In the genomic region with DNA sequence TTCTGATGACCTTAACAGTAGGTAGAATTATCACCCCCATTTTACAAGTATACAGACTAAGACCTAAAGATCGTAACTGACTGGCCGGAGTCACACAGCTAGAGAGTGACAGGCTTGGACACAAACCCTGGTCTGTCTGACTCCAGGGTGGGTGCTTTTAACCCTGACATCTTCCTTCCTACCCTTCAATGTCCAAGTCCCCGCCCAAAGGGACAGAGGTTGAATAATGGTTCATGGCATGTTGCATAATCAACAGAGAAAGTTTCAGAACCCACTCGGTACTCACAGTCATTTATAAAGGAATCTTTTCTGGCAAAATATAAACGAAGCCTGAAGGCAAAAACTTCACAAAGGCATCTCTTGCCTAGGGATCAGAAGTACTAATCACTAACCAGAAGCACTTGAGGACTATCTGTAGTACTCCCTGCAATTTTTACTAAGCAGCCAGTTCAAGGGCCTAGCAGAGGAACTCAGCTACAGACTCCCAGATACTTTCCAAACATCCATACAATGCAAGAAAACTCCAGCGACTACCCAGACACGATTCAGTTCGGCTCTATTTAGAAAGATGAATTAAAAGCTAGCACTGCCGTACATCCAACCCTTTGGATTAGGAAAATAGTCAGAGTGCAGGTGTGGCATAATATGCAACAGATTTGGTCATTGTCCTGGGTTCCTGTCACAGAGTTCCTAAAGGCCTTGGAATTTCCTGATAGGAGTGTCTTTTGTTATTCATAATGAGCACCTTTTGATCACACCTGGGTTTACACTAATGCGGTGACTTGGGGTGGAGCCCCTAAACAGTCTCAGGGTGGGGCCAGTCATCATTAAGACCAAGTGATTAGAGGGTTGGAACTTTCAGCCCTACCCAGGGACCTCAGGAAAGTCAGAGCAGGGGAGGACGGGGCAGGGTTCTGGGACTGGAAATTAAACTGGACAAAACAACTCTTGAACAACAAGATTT, we compare ENCODE assay signal across 1 cellular context.
TF ChIP-seq lines count a peak whose summit lies in the region.

No MANE protein-coding gene starts in this region.

TF ChIP-seq in WTC11, 78 proteins besides CTCF, POLR2A, EP300 and RAD21 (continued from another document):
- no peak for TF ChIP-seq SMAD3 (CRISPR knock-in tag; IDR thresholded peaks at IDR 0.05; ENCODE audit: borderline replicate concordance)
- TF ChIP-seq NR2C2 (CRISPR knock-in tag; IDR thresholded peaks at IDR 0.05), result no peak
- no peak for TF ChIP-seq E2F1 (CRISPR knock-in tag; IDR thresholded peaks at IDR 0.05)
- TF ChIP-seq, protein P1, sequence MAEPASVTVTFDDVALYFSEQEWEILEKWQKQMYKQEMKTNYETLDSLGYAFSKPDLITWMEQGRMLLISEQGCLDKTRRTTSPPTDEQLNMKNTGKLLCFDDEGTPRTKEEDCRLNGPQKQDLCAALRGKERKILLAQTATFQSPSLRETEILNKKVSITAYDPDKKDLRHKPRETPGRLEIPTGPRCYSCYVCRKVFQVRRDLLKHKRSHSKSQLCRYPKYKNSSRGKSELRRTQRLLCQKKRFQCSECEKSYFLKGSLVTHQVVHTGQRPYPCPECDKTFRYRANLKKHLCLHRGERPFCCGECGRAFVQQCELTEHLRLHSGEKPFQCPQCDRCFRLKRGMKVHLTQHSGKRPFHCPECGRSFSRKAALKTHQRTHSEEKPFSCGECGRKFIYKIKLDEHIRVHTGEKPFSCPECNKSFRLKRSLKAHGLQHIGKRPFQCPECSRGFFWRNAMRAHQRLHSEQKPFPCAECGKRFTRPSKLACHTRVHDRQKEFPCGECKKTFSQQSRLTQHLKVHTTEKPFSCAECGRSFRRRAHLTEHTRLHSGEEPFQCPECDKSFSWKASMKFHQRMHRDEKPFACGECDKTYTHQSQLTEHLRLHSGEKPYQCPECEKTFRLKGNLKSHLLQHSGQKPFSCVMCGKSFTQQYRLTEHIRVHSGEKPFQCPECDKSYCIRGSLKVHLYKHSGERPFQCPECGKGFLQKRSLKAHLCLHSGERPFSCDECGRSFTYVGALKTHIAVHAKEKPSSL (CRISPR knock-in tag; conservative IDR thresholded peaks at IDR 0.05), result no peak
- no peak for TF ChIP-seq ZNF512 (CRISPR knock-in tag; IDR thresholded peaks at IDR 0.05; ENCODE audit: borderline replicate concordance)
- TF ChIP-seq, protein P2, sequence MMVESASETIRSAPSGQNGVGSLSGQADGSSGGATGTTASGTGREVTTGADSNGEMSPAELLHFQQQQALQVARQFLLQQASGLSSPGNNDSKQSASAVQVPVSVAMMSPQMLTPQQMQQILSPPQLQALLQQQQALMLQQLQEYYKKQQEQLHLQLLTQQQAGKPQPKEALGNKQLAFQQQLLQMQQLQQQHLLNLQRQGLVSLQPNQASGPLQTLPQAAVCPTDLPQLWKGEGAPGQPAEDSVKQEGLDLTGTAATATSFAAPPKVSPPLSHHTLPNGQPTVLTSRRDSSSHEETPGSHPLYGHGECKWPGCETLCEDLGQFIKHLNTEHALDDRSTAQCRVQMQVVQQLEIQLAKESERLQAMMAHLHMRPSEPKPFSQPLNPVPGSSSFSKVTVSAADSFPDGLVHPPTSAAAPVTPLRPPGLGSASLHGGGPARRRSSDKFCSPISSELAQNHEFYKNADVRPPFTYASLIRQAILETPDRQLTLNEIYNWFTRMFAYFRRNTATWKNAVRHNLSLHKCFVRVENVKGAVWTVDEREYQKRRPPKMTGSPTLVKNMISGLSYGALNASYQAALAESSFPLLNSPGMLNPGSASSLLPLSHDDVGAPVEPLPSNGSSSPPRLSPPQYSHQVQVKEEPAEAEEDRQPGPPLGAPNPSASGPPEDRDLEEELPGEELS (CRISPR knock-in tag; IDR thresholded peaks at IDR 0.05), result no peak
- no peak for TF ChIP-seq ZBTB43 (CRISPR knock-in tag; IDR thresholded peaks at IDR 0.05)
- TF ChIP-seq, protein P3, sequence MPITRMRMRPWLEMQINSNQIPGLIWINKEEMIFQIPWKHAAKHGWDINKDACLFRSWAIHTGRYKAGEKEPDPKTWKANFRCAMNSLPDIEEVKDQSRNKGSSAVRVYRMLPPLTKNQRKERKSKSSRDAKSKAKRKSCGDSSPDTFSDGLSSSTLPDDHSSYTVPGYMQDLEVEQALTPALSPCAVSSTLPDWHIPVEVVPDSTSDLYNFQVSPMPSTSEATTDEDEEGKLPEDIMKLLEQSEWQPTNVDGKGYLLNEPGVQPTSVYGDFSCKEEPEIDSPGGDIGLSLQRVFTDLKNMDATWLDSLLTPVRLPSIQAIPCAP (CRISPR knock-in tag; IDR thresholded peaks at IDR 0.05), result no peak
- no peak for TF ChIP-seq ESRRA (CRISPR knock-in tag; IDR thresholded peaks at IDR 0.05; ENCODE audit: borderline replicate concordance)
- TF ChIP-seq, protein P4, sequence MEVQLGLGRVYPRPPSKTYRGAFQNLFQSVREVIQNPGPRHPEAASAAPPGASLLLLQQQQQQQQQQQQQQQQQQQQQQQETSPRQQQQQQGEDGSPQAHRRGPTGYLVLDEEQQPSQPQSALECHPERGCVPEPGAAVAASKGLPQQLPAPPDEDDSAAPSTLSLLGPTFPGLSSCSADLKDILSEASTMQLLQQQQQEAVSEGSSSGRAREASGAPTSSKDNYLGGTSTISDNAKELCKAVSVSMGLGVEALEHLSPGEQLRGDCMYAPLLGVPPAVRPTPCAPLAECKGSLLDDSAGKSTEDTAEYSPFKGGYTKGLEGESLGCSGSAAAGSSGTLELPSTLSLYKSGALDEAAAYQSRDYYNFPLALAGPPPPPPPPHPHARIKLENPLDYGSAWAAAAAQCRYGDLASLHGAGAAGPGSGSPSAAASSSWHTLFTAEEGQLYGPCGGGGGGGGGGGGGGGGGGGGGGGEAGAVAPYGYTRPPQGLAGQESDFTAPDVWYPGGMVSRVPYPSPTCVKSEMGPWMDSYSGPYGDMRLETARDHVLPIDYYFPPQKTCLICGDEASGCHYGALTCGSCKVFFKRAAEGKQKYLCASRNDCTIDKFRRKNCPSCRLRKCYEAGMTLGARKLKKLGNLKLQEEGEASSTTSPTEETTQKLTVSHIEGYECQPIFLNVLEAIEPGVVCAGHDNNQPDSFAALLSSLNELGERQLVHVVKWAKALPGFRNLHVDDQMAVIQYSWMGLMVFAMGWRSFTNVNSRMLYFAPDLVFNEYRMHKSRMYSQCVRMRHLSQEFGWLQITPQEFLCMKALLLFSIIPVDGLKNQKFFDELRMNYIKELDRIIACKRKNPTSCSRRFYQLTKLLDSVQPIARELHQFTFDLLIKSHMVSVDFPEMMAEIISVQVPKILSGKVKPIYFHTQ (CRISPR knock-in tag; IDR thresholded peaks at IDR 0.05), result no peak
